In the genomic region with DNA sequence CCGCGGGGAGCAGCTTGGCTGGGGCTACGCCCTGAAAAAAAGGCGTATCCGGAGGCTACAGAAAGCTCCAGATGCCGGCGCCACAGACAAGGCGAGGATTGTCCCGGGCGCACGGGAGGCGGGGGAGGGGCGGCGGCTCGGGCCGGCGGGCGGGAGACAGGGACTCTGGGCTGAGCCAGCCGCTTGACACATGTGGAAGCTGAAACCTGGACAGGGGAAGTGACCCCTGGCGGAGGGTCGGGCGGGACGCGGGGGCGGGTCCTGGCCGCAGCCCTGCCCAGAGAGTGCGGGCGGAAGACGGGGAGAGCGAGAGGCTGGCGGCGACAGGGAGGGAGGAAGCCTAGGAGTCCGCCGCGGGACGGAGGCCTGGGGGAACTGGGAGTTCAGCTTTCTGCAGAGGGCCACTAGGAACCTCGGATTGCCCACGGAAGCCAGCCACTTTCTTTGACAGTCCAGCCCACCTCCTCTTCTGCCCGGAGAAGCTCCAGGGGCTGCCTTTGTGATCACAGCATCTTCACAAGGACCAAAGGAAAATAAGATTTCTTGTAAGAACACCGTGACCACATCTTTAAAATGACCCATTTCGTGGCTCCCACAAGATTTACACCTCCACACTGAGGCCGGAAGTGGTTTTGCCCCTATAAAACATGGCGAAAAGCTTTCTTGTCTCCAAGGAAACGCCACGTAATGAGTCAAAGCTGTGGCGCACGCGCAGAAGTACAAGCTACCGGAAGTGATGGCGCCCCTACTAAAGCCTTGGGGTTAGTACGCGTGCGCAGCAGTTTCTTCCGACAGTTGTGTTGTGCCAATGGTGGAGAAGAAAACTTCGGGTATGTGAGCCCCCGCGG, we compare ENCODE assay signal across 8 cellular contexts. TPM values are rescaled to one million over a fixed set of nuclear protein-coding genes. Genes with fewer than 3 reads are reported as not detected.
DNase-seq lines count a peak whose midpoint lies in the region; FAIRE-seq and TF ChIP-seq lines count a peak whose summit lies in the region.

A gene with protein sequence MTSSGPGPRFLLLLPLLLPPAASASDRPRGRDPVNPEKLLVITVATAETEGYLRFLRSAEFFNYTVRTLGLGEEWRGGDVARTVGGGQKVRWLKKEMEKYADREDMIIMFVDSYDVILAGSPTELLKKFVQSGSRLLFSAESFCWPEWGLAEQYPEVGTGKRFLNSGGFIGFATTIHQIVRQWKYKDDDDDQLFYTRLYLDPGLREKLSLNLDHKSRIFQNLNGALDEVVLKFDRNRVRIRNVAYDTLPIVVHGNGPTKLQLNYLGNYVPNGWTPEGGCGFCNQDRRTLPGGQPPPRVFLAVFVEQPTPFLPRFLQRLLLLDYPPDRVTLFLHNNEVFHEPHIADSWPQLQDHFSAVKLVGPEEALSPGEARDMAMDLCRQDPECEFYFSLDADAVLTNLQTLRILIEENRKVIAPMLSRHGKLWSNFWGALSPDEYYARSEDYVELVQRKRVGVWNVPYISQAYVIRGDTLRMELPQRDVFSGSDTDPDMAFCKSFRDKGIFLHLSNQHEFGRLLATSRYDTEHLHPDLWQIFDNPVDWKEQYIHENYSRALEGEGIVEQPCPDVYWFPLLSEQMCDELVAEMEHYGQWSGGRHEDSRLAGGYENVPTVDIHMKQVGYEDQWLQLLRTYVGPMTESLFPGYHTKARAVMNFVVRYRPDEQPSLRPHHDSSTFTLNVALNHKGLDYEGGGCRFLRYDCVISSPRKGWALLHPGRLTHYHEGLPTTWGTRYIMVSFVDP (minus strand): TSS at position 194 of the 848 bp plus-strand sequence. CDS start 307 bp downstream, outside the sequence.
Gene ZNHIT1, plus strand, starts transcription at position 778 of the 848 bp plus-strand sequence. Its CDS starts 31 bp downstream, at position 809.

- no peaks in the 10 kb centered on the region for H3K27me3 Mint-ChIP-seq in activated naive CD4-positive, alpha-beta T cell treated with anti-CD3 and anti-CD28 coated beads for 36 hours (ENCODE audit: low read depth)

- H3K27ac ChIP-seq in neuronal stem cell (replicated peaks; ENCODE audit: low read length): peak within 1 kb of the TSS; percentile 94

- peak within 1 kb of the TSS; percentile 89 for H3K4me3 Mint-ChIP-seq in activated naive CD4-positive, alpha-beta T cell treated with anti-CD3 and anti-CD28 coated beads for 36 hours

- DNase-seq in GM03348 (ENCODE audit: low spot score) (peak; percentile 98), HFF-Myc (ENCODE audit: extremely low read depth, low read depth) (peak; percentile 98), NAMALWA (ENCODE audit: low spot score) (peak; percentile 100), SK-N-DZ (ENCODE audit: low spot score) (peak; percentile 98), frontal cortex (ENCODE audit: low spot score in 2 of 2) (peak; percentile 97), neuronal stem cell (ENCODE audit: low spot score) (peak; percentile 98)
- DNase-seq in activated naive CD4-positive, alpha-beta T cell treated with anti-CD3 and anti-CD28 coated beads for 36 hours: peak; percentile 98

- H3K36me3 ChIP-seq in neuronal stem cell (replicated peaks in 1 of 2; ENCODE audit: control insufficient read depth in 2 of 2, insufficient read depth in 2 of 2, low read length in 2 of 2): peaks cover 4 to 19% of the 10 kb centered on the region in 2 donors

- peaks cover 6 to 11% of the 10 kb centered on the region in 2 donors for H3K4me1 ChIP-seq in neuronal stem cell (ENCODE audit: control insufficient read depth in 2 of 2, insufficient read depth in 1 of 2, low read depth in 1 of 2, low read length in 2 of 2)

- H2BK5ac ChIP-seq in neuronal stem cell (ENCODE audit: low read length): peak within 1 kb of the TSS; percentile 96

- no peak for FAIRE-seq in frontal cortex (lab: Jason Lieb, UNC)

- peak within 1 kb of the TSS; percentile 63 for H3K14ac ChIP-seq in neuronal stem cell (ENCODE audit: low read length)

- H3K18ac ChIP-seq in neuronal stem cell (ENCODE audit: low read length): peak within 1 kb of the TSS; percentile 95

- CTCF ChIA-PET in activated naive CD4-positive, alpha-beta T cell treated with anti-CD3 and anti-CD28 coated beads for 36 hours (lab: Charles Lee): interaction anchor here (0.9 to 3.3 kb wide), 11 partner anchors 17 to 342 kb away, joined by 3 to 18 read pairs (median 6); partner anchors contain the start of genes FIS1 and MOGAT3

- peak within 1 kb of the TSS; percentile 45 for H3K4ac ChIP-seq in neuronal stem cell (ENCODE audit: low read length)

- peak within 1 kb of the TSS; percentile 73 for H3K27ac Mint-ChIP-seq in activated naive CD4-positive, alpha-beta T cell treated with anti-CD3 and anti-CD28 coated beads for 36 hours

- H2AFZ ChIP-seq in neuronal stem cell (ENCODE audit: low read length): peak within 1 kb of the TSS; percentile 93

- peak within 1 kb of the TSS; percentile 9 for H2BK15ac ChIP-seq in neuronal stem cell (ENCODE audit: low read length)

- TF ChIP-seq CTCF in HFF-Myc (IDR thresholded peaks at IDR 0.05; ENCODE audit: low read depth, low read length, missing control alignments) (no peak), subcutaneous adipose tissue (IDR thresholded peaks at IDR 0.05; ENCODE audit: low read depth) (no peak)

- peaks cover 4% of the 10 kb centered on the region for H3K36me3 Mint-ChIP-seq in activated naive CD4-positive, alpha-beta T cell treated with anti-CD3 and anti-CD28 coated beads for 36 hours (ENCODE audit: low read depth)

- H4K91ac ChIP-seq in neuronal stem cell (ENCODE audit: low read depth, low read length, poor library complexity): peak within 1 kb of the TSS; percentile 77

- peaks cover 35% of the 10 kb centered on the region for H3K4me1 Mint-ChIP-seq in activated naive CD4-positive, alpha-beta T cell treated with anti-CD3 and anti-CD28 coated beads for 36 hours (ENCODE audit: low read depth)

- H3K23ac ChIP-seq in neuronal stem cell (ENCODE audit: low read depth, low read length, poor library complexity): peak within 1 kb of the TSS; percentile 65

- H2BK120ac ChIP-seq in neuronal stem cell (ENCODE audit: low read depth, low read length): no peak within 1 kb of the TSS

- no peaks in the 10 kb centered on the region for H3K9me3 ChIP-seq in neuronal stem cell (replicated peaks in 1 of 2; ENCODE audit: control insufficient read depth in 2 of 2, insufficient read depth in 1 of 2, low read depth in 1 of 2, low read length in 2 of 2)

- H3K4me3 ChIP-seq in HFF-Myc (replicated peaks; ENCODE audit: low read depth, low read length) (peak within 1 kb of the TSS; percentile 85), neuronal stem cell (ENCODE audit: low read length in 2 of 2) (peak within 1 kb of the TSS; percentile 76 to 89)

- H4K8ac ChIP-seq in neuronal stem cell (ENCODE audit: low read depth, low read length): no peak within 1 kb of the TSS

- peaks cover 12% of the 10 kb centered on the region for H3K79me1 ChIP-seq in neuronal stem cell (ENCODE audit: low read depth, low read length)

- H3K4me2 ChIP-seq in neuronal stem cell (ENCODE audit: insufficient read depth, low read length, poor library complexity, severe bottlenecking): peak within 1 kb of the TSS; percentile 91

- intact Hi-C loops in activated naive CD4-positive, alpha-beta T cell treated with anti-CD3 and anti-CD28 coated beads for 36 hours (cut with micrococcal nuclease): loop anchor here (1.0 kb wide), 3 partner anchors 28 to 342 kb away; partner anchors contain the start of genes FIS1 and SRRT

- peak within 1 kb of the TSS; percentile 10 for H2AK5ac ChIP-seq in neuronal stem cell (ENCODE audit: low read depth, low read length)

- H2BK12ac ChIP-seq in neuronal stem cell (ENCODE audit: low read length): no peak within 1 kb of the TSS

- WGBS in neuronal stem cell (ENCODE audit: extremely low coverage in 2 of 2, insufficient read length in 2 of 2, insufficient replicate concordance in 1 of 2), 2 donors: no CpG with 5 or more reads among the region's 57 CpGs

- H3K27me3 ChIP-seq in neuronal stem cell (ENCODE audit: control insufficient read depth in 3 of 3, insufficient read depth in 3 of 3, low read depth in 1 of 3, low read length in 3 of 3): no peaks in the 10 kb centered on the region

- no peaks in the 10 kb centered on the region for H3K9me3 Mint-ChIP-seq in activated naive CD4-positive, alpha-beta T cell treated with anti-CD3 and anti-CD28 coated beads for 36 hours

- peak within 1 kb of the TSS; percentile 87 for H3K9ac ChIP-seq in neuronal stem cell (ENCODE audit: low read depth, low read length, poor library complexity)

RNA-seq across cellular contexts. Expression of the first gene that starts in this region (rescaled TPM):
- polyA plus RNA-seq in SK-N-DZ (2014; cell fraction: cytosol; rRNA removed): 20.0 and 23.2 TPM in 2 replicates
- polyA plus RNA-seq in SK-N-DZ (2014; cell fraction: nucleus; rRNA removed): 45.9 and 60.0 TPM in 2 replicates
- total RNA-seq in activated naive CD4-positive, alpha-beta T cell treated with anti-CD3 and anti-CD28 coated beads for 36 hours: 10 to 100 TPM; 18.8 to 19.7 TPM
- total RNA-seq in frontal cortex (8.2 TPM), subcutaneous adipose tissue (10 to 100 TPM; 35.7 to 45.0 (median 42.6) TPM)
- 35.2 TPM for polyA plus RNA-seq in neuronal stem cell (2013, experiment 1 of 2)
- 35.0 TPM for polyA plus RNA-seq in neuronal stem cell (2013, experiment 2 of 2)

RNA-seq across cellular contexts. Expression of gene ZNHIT1, which starts in this region (rescaled TPM):
- 83.4 and 87.4 TPM in 2 replicates for polyA plus RNA-seq in SK-N-DZ (2014; cell fraction: cytosol; rRNA removed)
- polyA plus RNA-seq in SK-N-DZ (2014; cell fraction: nucleus; rRNA removed): 57.2 and 70.1 TPM in 2 replicates
- 10 to 100 TPM; 31.7 to 35.3 TPM for total RNA-seq in activated naive CD4-positive, alpha-beta T cell treated with anti-CD3 and anti-CD28 coated beads for 36 hours
- total RNA-seq in frontal cortex: 46.1 TPM
- 54.4 TPM for polyA plus RNA-seq in neuronal stem cell (2013, experiment 1 of 2)
- 55.8 TPM for polyA plus RNA-seq in neuronal stem cell (2013, experiment 2 of 2)
- 100 to 1,000 TPM in 1 of 4 donors, 10 to 100 TPM in 3; 54.0 to 115 (median 92.2) TPM for total RNA-seq in subcutaneous adipose tissue

Comparison
In these comparisons a context has a peak if more than half of its experiments do, and no peak if none do; other contexts are left out.
1. Peak in every context shown above with its lines: DNase-seq, H3K4me3 ChIP-seq and H3K27ac ChIP-seq.